ENCODE assay signal across 30 cellular contexts in the genomic region with DNA sequence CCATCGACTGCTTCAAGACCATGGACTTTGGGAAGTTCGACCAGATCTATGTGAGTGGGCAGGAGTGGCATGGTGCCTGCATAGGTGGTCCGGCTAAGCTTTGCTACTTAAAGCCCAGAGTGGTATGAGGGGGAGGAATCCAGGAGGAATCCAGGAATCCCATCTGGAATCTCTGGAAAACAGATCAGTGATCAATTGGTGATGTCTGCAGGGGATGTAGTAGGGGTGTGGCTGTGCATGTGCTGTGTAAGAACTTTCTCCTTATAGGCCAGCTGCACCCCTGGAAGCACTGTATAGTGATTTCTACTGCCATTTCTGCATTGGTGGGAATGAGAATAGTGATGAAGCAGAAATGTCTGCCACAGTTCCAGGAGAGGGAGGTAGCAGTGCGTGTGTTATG. TPM values are rescaled to one million over a fixed set of nuclear protein-coding genes. Genes with fewer than 3 reads are reported as not detected.
"Had no signal": no experiment of that assay in that cellular context is flagged by ENCODE, and none has a peak within 500 bp of the region (broad histone marks: within the 10 kb centered on the region; RNA-seq: fewer than 3 reads in every experiment).

No MANE protein-coding gene starts in this region.

- H3K4me3 ChIP-seq: left lung, lower lobe of right lung, neural progenitor cell, ovary, right atrium auricular region, right lobe of liver, smooth muscle cell, stomach, testis, thyroid gland, transverse colon, upper lobe of left lung, vagina had no signal

- H3K9me3 ChIP-seq: left lung, lower lobe of right lung, neutrophil, ovary, right atrium auricular region, right lobe of liver, stomach, testis, thyroid gland, transverse colon, upper lobe of left lung, vagina had no signal

- DNase-seq: islet precursor cell; kidney glomerular epithelial cell; left cardiac atrium; left lung; lower lobe of right lung; mammary epithelial cell; mesenchymal stem cell; naive B cell; natural killer cell; nephron progenitor cell; occipital lobe; ovary; stimulated activated CD4-positive, alpha-beta T cell treated with anti-CD3 and anti-CD28 coated beads, Interleukin-1b, Interleukin-23, amount 100 ng/mL, for 48 hours; stimulated activated CD4-positive, alpha-beta T cell treated with anti-CD3 and anti-CD28 coated beads, Interleukin-2, amount 100 ng/mL, for 48 hours; stimulated activated CD4-positive, alpha-beta T cell treated with anti-CD3 and anti-CD28 coated beads, Interleukin-4, amount 100 ng/mL, for 4 hours; stimulated activated CD8-positive, alpha-beta memory T cell treated with anti-CD3 and anti-CD28 coated beads, Interleukin-4, amount 100 ng/mL, for 48 hours; stimulated activated naive CD4-positive, alpha-beta T cell treated with Interleukin-2 at 50 U/mL for 16 hours; stomach; testis; thyroid gland; transverse colon had no signal

- H3K9ac ChIP-seq: neural progenitor cell had no signal

- ATAC-seq: left cardiac atrium; left lung; lower lobe of right lung; natural killer cell; right lobe of liver; stimulated activated memory B cell treated with anti-CD40 and anti-IgM and Interleukin-4, amounts not matched to agents 10 μg/mL and 1 μg/mL and 100 μg/mL, for 72 hours had no signal

- H3K4me2 ChIP-seq: neural progenitor cell, smooth muscle cell had no signal

- H3K27me3 ChIP-seq: left lung, neural progenitor cell, neutrophil, ovary, right atrium auricular region, right lobe of liver, stomach, testis, thyroid gland, transverse colon, upper lobe of left lung, vagina had no signal

- H3K27ac ChIP-seq: left lung, lower lobe of right lung, neural progenitor cell, neutrophil, ovary, right atrium auricular region, right lobe of liver, stomach, testis, thyroid gland, transverse colon, upper lobe of left lung, vagina had no signal

- H3K36me3 ChIP-seq: neural progenitor cell, ovary had no signal

- H3K4me1 ChIP-seq: left lung, lower lobe of right lung, neural progenitor cell, right atrium auricular region, right lobe of liver, stomach, testis, thyroid gland, transverse colon, upper lobe of left lung, vagina had no signal

- H2AFZ ChIP-seq: neural progenitor cell had no signal

RNA-seq across cellular contexts. Expression of a gene that starts 36.6 kb away (rescaled TPM):
- total RNA-seq: skeletal muscle tissue had no signal
